Comparison of ENCODE assay signal across 20 cellular contexts in genomic region chr7:4850262-4850795, GRCh38. TPM values are rescaled to one million over a fixed set of nuclear protein-coding genes. Genes with fewer than 3 reads are reported as not detected.
DNase-seq lines count a peak whose midpoint lies in the region; ATAC-seq and TF ChIP-seq lines count a peak whose summit lies in the region.
"Had no signal": no experiment of that assay in that cellular context is flagged by ENCODE, and none has a peak within 500 bp of the region (broad histone marks: within the 10 kb centered on the region; RNA-seq: fewer than 3 reads in every experiment).

No MANE protein-coding gene starts in this region.

- H3K27ac ChIP-seq in mesenchymal stem cell (ENCODE audit: low read length, poor library complexity, severe bottlenecking) (no peak overlapping the region), thyroid gland (no peak overlapping the region), esophagus squamous epithelium (no peak overlapping the region), substantia nigra (ENCODE audit: low read depth, low read length, poor library complexity, severe bottlenecking) (no peak overlapping the region)
- H3K27ac ChIP-seq: BLaER1 had no signal

- H4K91ac ChIP-seq in mesenchymal stem cell (ENCODE audit: low read length) = no peak overlapping the region

- no peak overlapping the region for H3K18ac ChIP-seq in mesenchymal stem cell (ENCODE audit: low read depth in 1 of 2, low read length in 2 of 2)

- no peak overlapping the region for H4K8ac ChIP-seq in mesenchymal stem cell (ENCODE audit: low read length)

- H3K27me3 ChIP-seq in mesenchymal stem cell (ENCODE audit: control insufficient read depth in 1 of 2, insufficient read depth in 1 of 2, low read length in 2 of 2) = peaks cover 0 to 6% of the 10 kb centered on the region in 2 experiments
- H3K27me3 ChIP-seq in thyroid gland = no peaks in the 10 kb centered on the region
- peaks cover 0 to 10% (median 0%) of the 10 kb centered on the region in 4 donors for H3K27me3 ChIP-seq in esophagus squamous epithelium
- H3K27me3 ChIP-seq: BE2C, BLaER1 had no signal

- H3K4ac ChIP-seq in mesenchymal stem cell (ENCODE audit: low read depth in 1 of 2, low read length in 2 of 2) = no peak overlapping the region

- no peak overlapping the region for H2AK5ac ChIP-seq in mesenchymal stem cell (ENCODE audit: low read length, severe bottlenecking)

- H3K36me3 ChIP-seq in mesenchymal stem cell (ENCODE audit: control insufficient read depth in 1 of 2, insufficient read depth in 2 of 2, low read depth in 1 of 2, low read length in 2 of 2) = no peaks in the 10 kb centered on the region
- no peaks in the 10 kb centered on the region for H3K36me3 ChIP-seq in thyroid gland
- H3K36me3 ChIP-seq in esophagus squamous epithelium = no peaks in the 10 kb centered on the region
- H3K36me3 ChIP-seq: BE2C had no signal

- no peak overlapping the region for H2BK120ac ChIP-seq in mesenchymal stem cell (ENCODE audit: low read depth, low read length)

- peak; percentile 47 for DNase-seq in cardiac septum (ENCODE audit: low spot score)
- no peak for DNase-seq in Right ventricle myocardium inferior (ENCODE audit: missing footprints)
- no peak for DNase-seq in mesenchymal stem cell
- DNase-seq in thyroid gland = peak; percentile 66 to 71
- DNase-seq in esophagus squamous epithelium (lab: John Stamatoyannopoulos, UW) = no peak
- DNase-seq in substantia nigra (lab: John Stamatoyannopoulos, UW) = no peak
- no peak for DNase-seq in cerebellum (ENCODE audit: low spot score)
- DNase-seq: 8988T; ACHN; BE2C; CD4-positive, alpha-beta memory T cell; CD4-positive, CD25-positive, alpha-beta regulatory T cell; CD8-positive, alpha-beta memory T cell; DND-41; EL; GF-D8 had no signal

- no peak overlapping the region for H3K4me3 ChIP-seq in mesenchymal stem cell (ENCODE audit: insufficient read depth in 1 of 2, low read depth in 1 of 2, low read length in 2 of 2)
- no peak overlapping the region for H3K4me3 ChIP-seq in thyroid gland (replicated peaks in 1 of 3)
- no peak overlapping the region for H3K4me3 ChIP-seq in esophagus squamous epithelium
- H3K4me3 ChIP-seq: BLaER1 had no signal

- TF ChIP-seq POLR2A in thyroid gland (IDR thresholded peaks at IDR 0.05) = no peak
- no peak for TF ChIP-seq POLR2A in esophagus squamous epithelium (IDR thresholded peaks at IDR 0.05)

- H2BK15ac ChIP-seq in mesenchymal stem cell (ENCODE audit: low read depth, poor library complexity, severe bottlenecking) = peak overlapping the region; percentile 6

- H2BK5ac ChIP-seq in mesenchymal stem cell (ENCODE audit: low read depth, low read length, poor library complexity, severe bottlenecking) = no peak overlapping the region

- WGBS in mesenchymal stem cell = 80% methylated on average over 8 of the region's 8 CpGs
- WGBS in thyroid gland, 2 donors = 49 to 59% methylated on average over 8 of the region's 8 CpGs
- 92 to 96% methylated on average over 6 to 8 of the region's 8 CpGs for WGBS in esophagus squamous epithelium, 2 donors

- intact Hi-C loops in cardiac septum (cut with DNase I) = no loop called here
- intact Hi-C loops in Right ventricle myocardium inferior (cut with DNase I) = no loop called here
- intact Hi-C loops in thyroid gland (cut with DNase I) = loop anchor here (5.0 kb wide), 1 partner anchor 37 kb away; no protein-coding TSS in a partner anchor
- intact Hi-C loops in esophagus squamous epithelium (cut with DNase I) = no loop called here

- no peak overlapping the region for H2AFZ ChIP-seq in mesenchymal stem cell (ENCODE audit: low read depth, low read length)

- no peak overlapping the region for H3K14ac ChIP-seq in mesenchymal stem cell (ENCODE audit: low read length in 2 of 2)

- TF ChIP-seq CTCF in thyroid gland (IDR thresholded peaks at IDR 0.05) (no peak), esophagus squamous epithelium (IDR thresholded peaks at IDR 0.05) (no peak)

- no peak overlapping the region for H2BK12ac ChIP-seq in mesenchymal stem cell (ENCODE audit: low read length in 2 of 2)

- H3K23ac ChIP-seq in mesenchymal stem cell (ENCODE audit: low read length in 2 of 2) = no peak overlapping the region

- H3K9me3 ChIP-seq in mesenchymal stem cell (ENCODE audit: control insufficient read depth, low read length) (peaks cover 5% of the 10 kb centered on the region), thyroid gland (no peaks in the 10 kb centered on the region), esophagus squamous epithelium (peaks cover 0 to 7% (median 0%) of the 10 kb centered on the region in 3 donors)
- H3K9me3 ChIP-seq: BE2C had no signal

- H3K4me1 ChIP-seq in mesenchymal stem cell (ENCODE audit: control insufficient read depth, insufficient read depth, low read depth, low read length) (no peaks in the 10 kb centered on the region), thyroid gland (no peaks in the 10 kb centered on the region), esophagus squamous epithelium (no peaks in the 10 kb centered on the region)

- no peak overlapping the region for H3K4me2 ChIP-seq in mesenchymal stem cell (ENCODE audit: low read length, poor library complexity, severe bottlenecking)
- H3K4me2 ChIP-seq: BLaER1 had no signal

- H3K79me1 ChIP-seq in mesenchymal stem cell (replicated peaks; ENCODE audit: low read length, poor library complexity, severe bottlenecking) = no peaks in the 10 kb centered on the region

- no peak overlapping the region for H3K9ac ChIP-seq in mesenchymal stem cell (ENCODE audit: low read length)
- H3K9ac ChIP-seq: BLaER1 had no signal

- ATAC-seq in Right ventricle myocardium inferior = no peak

RNA-seq across cellular contexts. Expression of gene PAPOLB, which starts 11.5 kb away (rescaled TPM):
- total RNA-seq in cardiac septum (0.05 TPM), Right ventricle myocardium inferior (0.08 TPM), thyroid gland (1 to 10 TPM in 1 of 4 donors, under 1 TPM in 3; 0.22 to 1.4 (median 0.37) TPM), esophagus squamous epithelium (under 1 TPM in 1 of 4 donors, not detected in 3; 0.38 TPM), cerebellum (3.9 TPM)
- polyA plus RNA-seq in mesenchymal stem cell (2013, experiment 1 of 2) = not detected
- not detected for polyA plus RNA-seq in mesenchymal stem cell (2013, experiment 2 of 2)
- total RNA-seq: CD4-positive, alpha-beta memory T cell; CD4-positive, CD25-positive, alpha-beta regulatory T cell; CD8-positive, alpha-beta memory T cell; Daoy had no signal
- polyA plus RNA-seq: AG04450; CD14-positive monocyte; CD4-positive, alpha-beta memory T cell; CD4-positive, CD25-positive, alpha-beta regulatory T cell; CD8-positive, alpha-beta memory T cell had no signal

RNA-seq across cellular contexts. Expression of gene RADIL, which starts 33.2 kb away (rescaled TPM):
- 2.5 TPM for total RNA-seq in cardiac septum
- 3.9 TPM for total RNA-seq in Right ventricle myocardium inferior
- polyA plus RNA-seq in mesenchymal stem cell (2013, experiment 1 of 2) = 0.18 TPM
- 0.23 TPM for polyA plus RNA-seq in mesenchymal stem cell (2013, experiment 2 of 2)
- total RNA-seq in thyroid gland = 10 to 100 TPM in 1 of 4 donors, 1 to 10 TPM in 3; 4.9 to 11.1 (median 7.1) TPM
- 1 to 10 TPM in 2 of 4 donors, under 1 TPM in 1, not detected in 1; 0.35 to 3.1 (median 1.8) TPM for total RNA-seq in esophagus squamous epithelium
- 8.4 TPM for total RNA-seq in cerebellum
- total RNA-seq: CD4-positive, alpha-beta memory T cell; CD4-positive, CD25-positive, alpha-beta regulatory T cell had no signal
- polyA plus RNA-seq: CD14-positive monocyte; CD4-positive, alpha-beta memory T cell; CD4-positive, CD25-positive, alpha-beta regulatory T cell; CD8-positive, alpha-beta memory T cell had no signal

Comparison
In these comparisons a context has a peak if more than half of its experiments do, and no peak if none do; other contexts are left out.
1. DNase-seq: peak in cardiac septum (single experiment) and thyroid gland (2 of 2); none in Right ventricle myocardium inferior (single experiment), mesenchymal stem cell (single experiment), esophagus squamous epithelium (single experiment), substantia nigra (0 of 49) and cerebellum (single experiment).